In the genomic region with DNA sequence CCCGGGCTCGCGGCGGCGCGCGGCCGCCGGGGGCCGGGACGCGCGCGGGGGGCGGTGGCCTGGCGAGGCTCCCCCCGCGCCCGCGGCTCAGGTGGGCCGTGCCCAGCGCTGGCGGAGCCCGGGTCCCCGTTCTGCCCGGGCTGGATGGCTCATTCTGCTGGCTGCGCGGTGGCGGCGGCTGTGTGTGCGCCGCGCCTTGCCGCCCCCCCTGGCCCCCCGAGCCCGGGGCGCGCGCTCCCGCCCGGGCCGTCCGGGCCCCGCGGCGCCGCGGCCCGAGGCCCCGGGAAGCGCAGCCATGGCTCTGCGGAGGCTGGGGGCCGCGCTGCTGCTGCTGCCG, we compare ENCODE assay signal across 8 cellular contexts. TPM values are rescaled to one million over a fixed set of nuclear protein-coding genes. Genes with fewer than 3 reads are reported as not detected.
DNase-seq lines count a peak whose midpoint lies in the region; ATAC-seq and TF ChIP-seq lines count a peak whose summit lies in the region.

Gene EPHB2 (plus strand): TSS at position 152 of the 337 bp plus-strand sequence. CDS start 144 bp downstream, at position 296.

- H3K27ac ChIP-seq in Panc1 (ENCODE audit: low read length) (peak within 1 kb of the TSS; percentile 31; the same call in 1 of the 2 replicates), caudate nucleus (ENCODE audit: low read depth, low read length) (peak within 1 kb of the TSS; percentile 28)

- POLR2A ChIA-PET in Panc1 (lab: Charles Lee), result no interaction called here

- CTCF ChIA-PET in Panc1 (lab: Charles Lee), result no interaction called here

- H3K27me3 ChIP-seq in Panc1 (ENCODE audit: control insufficient read depth, insufficient read depth, low read length), result no peaks in the 10 kb centered on the region

- no peak for TF ChIP-seq CTCF in GM13977 (IDR thresholded peaks at IDR 0.05; ENCODE audit: extremely low read depth, insufficient read depth, missing control alignments)
- TF ChIP-seq CTCF in Panc1 (IDR thresholded peaks at IDR 0.05), result no peak

- H3K4me3 ChIP-seq in Panc1 (ENCODE audit: low read depth in 2 of 2, low read length in 2 of 2), result peak within 1 kb of the TSS; percentile 49 to 58

- no peaks in the 10 kb centered on the region for H3K36me3 ChIP-seq in Panc1 (ENCODE audit: control insufficient read depth, insufficient read depth, low read length)

- in situ Hi-C loops in ACHN (cut with HindIII; ENCODE audit: low pct_ligation_motif_present, low pct_unique_long_range_greater_than_20kb, low sequenced_read_pairs), result no loop called here
- in situ Hi-C loops in GM13977 (cut with MboI; ENCODE audit: low pct_unique_long_range_greater_than_20kb, low sequenced_read_pairs, unreplicated experiment), result loop anchor here (25.0 kb wide), 1 partner anchor 177 kb away; no protein-coding TSS in a partner anchor
- in situ Hi-C loops in Panc1 (cut with HindIII; ENCODE audit: low pct_unique_long_range_greater_than_20kb, low sequenced_read_pairs), result no loop called here

- BruUV-seq in Panc1 (replicated peaks; lab: Mats Ljungman, UMichigan), result no TSS peak

- no peaks in the 10 kb centered on the region for H3K9me3 ChIP-seq in Panc1 (ENCODE audit: control insufficient read depth, insufficient read depth, low read depth, low read length)

- intact Hi-C loops in Panc1 (cut with micrococcal nuclease; ENCODE audit: unreplicated experiment), result no loop called here

- peaks cover 25% of the 10 kb centered on the region for H3K4me1 ChIP-seq in Panc1 (ENCODE audit: control insufficient read depth, insufficient read depth, low read length)

- DNase-seq in ACHN (peak; percentile 48), GM13977 (ENCODE audit: low spot score) (peak; percentile 72), Panc1 (ENCODE audit: low read depth, low spot score) (no peak), caudate nucleus (lab: John Stamatoyannopoulos, UW) (peak in 46 of 61 donors; percentile 5 to 81 (median 46)), left kidney (ENCODE audit: low read depth, low spot score) (peak; percentile 79)
- peak; percentile 47 for DNase-seq in stimulated activated CD8-positive, alpha-beta memory T cell treated with anti-CD3 and anti-CD28 coated beads, Interleukin-4, amount 100 ng/mL, for 48 hours

- ATAC-seq in Panc1 (peak; percentile 86), GM18511 (IDR thresholded peaks at IDR 0.05; ENCODE audit: unreplicated experiment) (no peak), GM19463 (IDR thresholded peaks at IDR 0.05; ENCODE audit: unreplicated experiment) (no peak)

RNA-seq across cellular contexts. Expression of gene EPHB2, which starts in this region (rescaled TPM):
- total RNA-seq in Panc1 (2021; ENCODE audit: unreplicated experiment), result 29.0 TPM
- 27.5 TPM for polyA plus RNA-seq in Panc1 (2012; ENCODE audit: insufficient read length)
